Comparison of ENCODE assay signal across 9 cellular contexts in the genomic region with DNA sequence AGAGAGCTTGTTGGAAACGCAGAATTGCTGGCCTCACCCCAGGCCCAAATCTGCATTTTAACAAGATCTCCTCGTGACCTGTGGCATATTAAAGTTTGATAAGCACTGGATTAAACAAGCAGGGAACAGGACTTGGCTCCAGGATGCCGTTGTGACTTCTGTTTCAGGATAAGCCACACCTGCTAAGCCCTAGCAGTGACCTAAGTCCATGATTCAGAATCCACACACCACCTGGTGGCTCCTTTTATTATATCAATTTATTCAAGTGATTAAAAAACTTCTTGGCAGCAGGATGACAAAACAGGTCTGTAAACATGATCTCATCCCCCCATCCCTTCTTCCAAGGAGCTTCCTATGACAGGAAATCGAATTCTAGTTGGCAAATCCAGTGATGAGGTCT. TPM values are rescaled to one million over a fixed set of nuclear protein-coding genes. Genes with fewer than 3 reads are reported as not detected.
DNase-seq lines count a peak whose midpoint lies in the region; ATAC-seq and TF ChIP-seq lines count a peak whose summit lies in the region.
"Had no signal": no experiment of that assay in that cellular context is flagged by ENCODE, and none has a peak within 500 bp of the region (broad histone marks: within the 10 kb centered on the region; RNA-seq: fewer than 3 reads in every experiment).

No MANE protein-coding gene starts in this region.

- no peak for TF ChIP-seq CTCF in fibroblast of the aortic adventitia (IDR thresholded peaks at IDR 0.05; ENCODE audit: insufficient read depth, low read length)

- no peak overlapping the region for H3K4me3 ChIP-seq in fibroblast of the aortic adventitia (ENCODE audit: low read depth, low read length)
- H3K4me3 ChIP-seq: upper lobe of left lung had no signal

- peak; percentile 20 for DNase-seq in AG08395 (ENCODE audit: low spot score)
- peak; percentile 38 for DNase-seq in KBM-7
- DNase-seq in OCI-M1 (lab: John Stamatoyannopoulos, UW) = peak; percentile 38
- DNase-seq in fibroblast of the aortic adventitia (ENCODE audit: low read depth) = peak; percentile 17
- no peak for DNase-seq in GM19240 (ENCODE audit: insufficient read length, low spot score)
- DNase-seq in iPS-NIHi11 (ENCODE audit: low spot score) = no peak
- DNase-seq in activated CD8-positive, alpha-beta memory T cell treated with anti-CD3 and anti-CD28 coated beads, Interleukin-2, amount 10 ng/mL, durations not matched to agents 7 days and 5 days = no peak
- DNase-seq: upper lobe of left lung had no signal

- CTCF ChIA-PET in activated CD8-positive, alpha-beta memory T cell treated with anti-CD3 and anti-CD28 coated beads, Interleukin-2, amount 10 ng/mL, durations not matched to agents 7 days and 5 days (lab: Charles Lee) = interaction anchor here (1.3 kb wide), 1 partner anchor 10 kb away, joined by 5 read pairs; the partner anchor contains the start of gene NAGPA

- ATAC-seq in activated CD8-positive, alpha-beta memory T cell treated with anti-CD3 and anti-CD28 coated beads, Interleukin-2, amount 10 ng/mL, durations not matched to agents 7 days and 5 days = no peak
- ATAC-seq in GM21786 (IDR thresholded peaks at IDR 0.05; ENCODE audit: unreplicated experiment) = no peak

- H3K27me3 Mint-ChIP-seq in activated CD8-positive, alpha-beta memory T cell treated with anti-CD3 and anti-CD28 coated beads, Interleukin-2, amount 10 ng/mL, durations not matched to agents 7 days and 5 days = no peaks in the 10 kb centered on the region

- in situ Hi-C loops in KBM-7 (cut with MboI; ENCODE audit: low pct_unique_long_range_greater_than_20kb, low sequenced_read_pairs) = no loop called here

- no peaks in the 10 kb centered on the region for H3K36me3 Mint-ChIP-seq in activated CD8-positive, alpha-beta memory T cell treated with anti-CD3 and anti-CD28 coated beads, Interleukin-2, amount 10 ng/mL, durations not matched to agents 7 days and 5 days

- H3K4me3 Mint-ChIP-seq in activated CD8-positive, alpha-beta memory T cell treated with anti-CD3 and anti-CD28 coated beads, Interleukin-2, amount 10 ng/mL, durations not matched to agents 7 days and 5 days = no peak overlapping the region

- no peaks in the 10 kb centered on the region for H3K9me3 Mint-ChIP-seq in activated CD8-positive, alpha-beta memory T cell treated with anti-CD3 and anti-CD28 coated beads, Interleukin-2, amount 10 ng/mL, durations not matched to agents 7 days and 5 days (ENCODE audit: low read depth)

- H3K27ac Mint-ChIP-seq in activated CD8-positive, alpha-beta memory T cell treated with anti-CD3 and anti-CD28 coated beads, Interleukin-2, amount 10 ng/mL, durations not matched to agents 7 days and 5 days = no peak overlapping the region

- no peaks in the 10 kb centered on the region for H3K4me1 Mint-ChIP-seq in activated CD8-positive, alpha-beta memory T cell treated with anti-CD3 and anti-CD28 coated beads, Interleukin-2, amount 10 ng/mL, durations not matched to agents 7 days and 5 days

RNA-seq across cellular contexts. Expression of gene NAGPA, which starts 9.1 kb away (rescaled TPM):
- 16.8 and 50.6 TPM in 2 replicates for total RNA-seq in fibroblast of the aortic adventitia (ENCODE audit: low replicate concordance)
- total RNA-seq in activated CD8-positive, alpha-beta memory T cell treated with anti-CD3 and anti-CD28 coated beads, Interleukin-2, amount 10 ng/mL, durations not matched to agents 7 days and 5 days = 10 to 100 TPM in 1 of 2 experiments, 1 to 10 TPM in 1; 9.7 to 12.1 TPM

RNA-seq across cellular contexts. Expression of gene C16orf89, which starts 41.1 kb away (rescaled TPM):
- total RNA-seq in fibroblast of the aortic adventitia (ENCODE audit: low replicate concordance) = 1.6 and 4.6 TPM in 2 replicates
- not detected for total RNA-seq in activated CD8-positive, alpha-beta memory T cell treated with anti-CD3 and anti-CD28 coated beads, Interleukin-2, amount 10 ng/mL, durations not matched to agents 7 days and 5 days

RNA-seq across cellular contexts. Expression of gene ALG1, which starts 47.0 kb away (rescaled TPM):
- total RNA-seq in fibroblast of the aortic adventitia (ENCODE audit: low replicate concordance) = 32.9 and 37.7 TPM in 2 replicates
- 10 to 100 TPM; 21.1 to 29.0 TPM for total RNA-seq in activated CD8-positive, alpha-beta memory T cell treated with anti-CD3 and anti-CD28 coated beads, Interleukin-2, amount 10 ng/mL, durations not matched to agents 7 days and 5 days

Comparison
In these comparisons a context has a peak if more than half of its experiments do, and no peak if none do; other contexts are left out.
1. DNase-seq: peak in AG08395 (single experiment), KBM-7 (single experiment), OCI-M1 (single experiment) and fibroblast of the aortic adventitia (single experiment); none in GM19240 (single experiment), iPS-NIHi11 (single experiment) and activated CD8-positive, alpha-beta memory T cell treated with anti-CD3 and anti-CD28 coated beads, Interleukin-2, amount 10 ng/mL, durations not matched to agents 7 days and 5 days (single experiment).